In the genomic region with DNA sequence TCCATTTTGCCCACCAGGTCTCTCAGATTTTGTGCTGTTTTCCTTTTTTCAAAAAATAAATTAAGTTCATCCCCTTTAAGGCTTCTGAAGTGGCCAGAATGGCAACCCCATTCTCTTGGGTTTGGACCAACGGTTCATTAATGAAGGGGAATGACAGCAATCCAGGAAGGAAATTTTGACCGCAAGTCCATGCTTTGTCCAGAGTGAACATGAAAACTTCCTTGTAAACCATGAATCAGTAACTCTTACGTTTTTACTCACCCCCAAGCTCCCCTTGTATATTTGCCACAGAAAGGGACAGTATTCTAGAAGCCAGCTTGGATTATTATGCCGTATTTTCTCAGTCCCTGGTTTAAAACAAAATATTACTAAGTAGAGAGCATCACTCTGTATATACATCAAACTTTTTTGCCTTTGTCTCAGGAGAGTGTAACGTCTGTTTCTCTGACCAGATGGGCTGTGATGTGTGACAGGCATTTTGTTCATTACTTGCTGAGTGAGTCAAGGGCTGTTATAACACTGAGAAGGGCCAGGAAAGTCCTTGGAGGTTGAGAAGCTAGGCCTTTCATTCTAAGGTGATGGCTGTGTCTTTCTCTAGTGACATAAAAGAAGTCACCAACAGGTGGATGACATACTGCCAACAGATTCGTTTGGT, we compare ENCODE assay signal across 17 cellular contexts.
"Had no signal": no experiment of that assay in that cellular context is flagged by ENCODE, and none has a peak within 500 bp of the region (broad histone marks: within the 10 kb centered on the region; RNA-seq: fewer than 3 reads in every experiment).

No MANE protein-coding gene starts in this region.

- H3K4me1 ChIP-seq: right lobe of liver, uterus had no signal

- H3K9me3 ChIP-seq: lower lobe of right lung, right lobe of liver, stomach, uterus had no signal

- H3K4me3 ChIP-seq: lower lobe of right lung, right lobe of liver, stomach, uterus had no signal

- H3K27ac ChIP-seq: epithelial cell of prostate, lower lobe of right lung, right lobe of liver, stomach, uterus had no signal

- H3K9me3 Mint-ChIP-seq: activated B cell treated with CpG ODN at 0.5 μM for 24 hours; activated naive CD8-positive, alpha-beta T cell treated with anti-CD3 and anti-CD28 coated beads, Interleukin-2, amount 10 ng/mL, durations not matched to agents 7 days and 5 days; nephron had no signal

- H3K4me3 Mint-ChIP-seq: activated B cell treated with CpG ODN at 0.5 μM for 24 hours; activated naive CD8-positive, alpha-beta T cell treated with anti-CD3 and anti-CD28 coated beads, Interleukin-2, amount 10 ng/mL, durations not matched to agents 7 days and 5 days; nephron; T-helper 17 cell had no signal

- H3K27ac Mint-ChIP-seq: activated B cell treated with CpG ODN at 0.5 μM for 24 hours; activated naive CD8-positive, alpha-beta T cell treated with anti-CD3 and anti-CD28 coated beads, Interleukin-2, amount 10 ng/mL, durations not matched to agents 7 days and 5 days; progenitor cell of endocrine pancreas had no signal

- H3K27me3 Mint-ChIP-seq: activated B cell treated with CpG ODN at 0.5 μM for 24 hours; activated naive CD8-positive, alpha-beta T cell treated with anti-CD3 and anti-CD28 coated beads, Interleukin-2, amount 10 ng/mL, durations not matched to agents 7 days and 5 days; progenitor cell of endocrine pancreas; T-helper 17 cell had no signal

- DNase-seq: activated B cell treated with CpG ODN at 0.5 μM for 24 hours; activated naive CD4-positive, alpha-beta T cell; activated naive CD8-positive, alpha-beta T cell treated with anti-CD3 and anti-CD28 coated beads, Interleukin-2, amount 10 ng/mL, durations not matched to agents 7 days and 5 days; activated T-cell treated with anti-CD3 and anti-CD28 coated beads for 4 hours; cerebellar nuclear complex; effector memory CD4-positive, alpha-beta T cell; foreskin fibroblast; left colon; lower lobe of right lung; occipital lobe; right lobe of liver; stomach; T-helper 17 cell; uterus had no signal

- ATAC-seq: left colon, lower lobe of right lung, right lobe of liver, T-helper 17 cell had no signal

- H3K36me3 ChIP-seq: uterus had no signal
